ENCODE assay signal across 9 cellular contexts in genomic region chr13:99311137-99311536, GRCh38. TPM values are rescaled to one million over a fixed set of nuclear protein-coding genes. Genes with fewer than 3 reads are reported as not detected.
A peak's percentile ranks its signal among the peaks of the same experiment; 100 is the strongest.
DNase-seq lines count a peak whose midpoint lies in the region; ATAC-seq and TF ChIP-seq lines count a peak whose summit lies in the region.
"Had no signal": no experiment of that assay in that cellular context is flagged by ENCODE, and none has a peak within 500 bp of the region (broad histone marks: within the 10 kb centered on the region; RNA-seq: fewer than 3 reads in every experiment).

No MANE protein-coding gene starts in this region.

- no peak for ATAC-seq in activated T-cell treated with anti-CD3 and anti-CD28 coated beads, Interleukin-2, amount 50 U/mL, for 72 hours (replicated peaks in 1 of 2)
- no peak for ATAC-seq in GM18505 (IDR thresholded peaks at IDR 0.05; ENCODE audit: unreplicated experiment)

- TF ChIP-seq POLR2A in GM18505 (IDR thresholded peaks at IDR 0.05; ENCODE audit: borderline replicate concordance, extremely low read depth, insufficient read depth, insufficient read length) = no peak

- peaks cover 13 to 15% of the 10 kb centered on the region in 2 donors for H3K36me3 Mint-ChIP-seq in activated T-cell treated with anti-CD3 and anti-CD28 coated beads, Interleukin-2, amount 50 U/mL, for 72 hours (ENCODE audit: insufficient read depth in 2 of 2)

- no peaks in the 10 kb centered on the region for H3K9me3 Mint-ChIP-seq in activated T-cell treated with anti-CD3 and anti-CD28 coated beads, Interleukin-2, amount 50 U/mL, for 72 hours

- no peak overlapping the region for H3K4me3 ChIP-seq in AG04450 (ENCODE audit: low read depth, low read length)

- intact Hi-C loops in posterior vena cava (cut with DNase I) = no loop called here

- CTCF ChIA-PET in AG04450 (lab: Charles Lee) = interaction anchor here (0.5 to 2.9 kb wide), 3 partner anchors 41 to 264 kb away, joined by 3 to 12 read pairs (median 4); no protein-coding TSS in a partner anchor

- peak overlapping the region; percentile 43 for H3K27ac ChIP-seq in AG04450 (ENCODE audit: low read depth, low read length)

- H3K9me3 ChIP-seq in AG04450 (ENCODE audit: control insufficient read depth, insufficient read depth, low read length) = no peaks in the 10 kb centered on the region

- H3K4me1 Mint-ChIP-seq in activated T-cell treated with anti-CD3 and anti-CD28 coated beads, Interleukin-2, amount 50 U/mL, for 72 hours (ENCODE audit: low read depth) = peaks cover 90% of the 10 kb centered on the region

- no peak for TF ChIP-seq CTCF in AG04450 (IDR thresholded peaks at IDR 0.05; ENCODE audit: low read depth, low read length)

- H3K27ac Mint-ChIP-seq in activated T-cell treated with anti-CD3 and anti-CD28 coated beads, Interleukin-2, amount 50 U/mL, for 72 hours = peak overlapping the region; percentile 98

- H3K4me3 Mint-ChIP-seq in activated T-cell treated with anti-CD3 and anti-CD28 coated beads, Interleukin-2, amount 50 U/mL, for 72 hours = peak overlapping the region; percentile 49 to 76

- POLR2A ChIA-PET in AG04450 (lab: Yijun Ruan, JAX) = interaction anchor here (0.9 kb wide), 1 partner anchor 10 kb away, joined by 3 read pairs; no protein-coding TSS in a partner anchor

- DNase-seq in AG04450 (ENCODE audit: low read depth, low spot score) = no peak
- peak; percentile 73 for DNase-seq in HCEC 1CT
- DNase-seq in activated T-cell treated with anti-CD3 and anti-CD28 coated beads, Interleukin-2, amount 50 U/mL, for 72 hours = peak; percentile 34 to 51
- peak; percentile 44 for DNase-seq in left kidney (ENCODE audit: low read depth, low spot score)
- no peak for DNase-seq in HT-29 (ENCODE audit: low spot score)
- no peak for DNase-seq in nucleus accumbens (lab: John Stamatoyannopoulos, UW)
- DNase-seq in posterior vena cava (ENCODE audit: low spot score) = no peak

- no peaks in the 10 kb centered on the region for H3K27me3 Mint-ChIP-seq in activated T-cell treated with anti-CD3 and anti-CD28 coated beads, Interleukin-2, amount 50 U/mL, for 72 hours (ENCODE audit: low read depth)

- H3K27me3 ChIP-seq in AG04450 (ENCODE audit: control insufficient read depth, insufficient read depth, low read length) = no peaks in the 10 kb centered on the region

RNA-seq across cellular contexts. Expression of gene GPR183, which starts 3.9 kb away (rescaled TPM):
- polyA plus RNA-seq in AG04450 (2011; rRNA removed) = 0.06 TPM in 1 of 2 replicates, not detected in the other
- polyA minus RNA-seq in AG04450 (2011; rRNA and poly(A)+ RNA removed) = not detected in 2 replicates
- total RNA-seq in activated T-cell treated with anti-CD3 and anti-CD28 coated beads, Interleukin-2, amount 50 U/mL, for 72 hours = 10 to 100 TPM; 32.8 to 57.5 TPM
- not detected in 2 replicates for total RNA-seq in HT-29 (2014; rRNA removed; shearing (Covaris generic))
- total RNA-seq in posterior vena cava = 10 to 100 TPM; 12.1 to 14.7 TPM

RNA-seq across cellular contexts. Expression of gene GPR18, which starts 53.0 kb away (rescaled TPM):
- not detected in 2 replicates for polyA plus RNA-seq in AG04450 (2011; rRNA removed)
- polyA minus RNA-seq in AG04450 (2011; rRNA and poly(A)+ RNA removed) = not detected in 2 replicates
- total RNA-seq in activated T-cell treated with anti-CD3 and anti-CD28 coated beads, Interleukin-2, amount 50 U/mL, for 72 hours = 10 to 100 TPM; 12.4 to 17.3 TPM
- not detected in 2 replicates for total RNA-seq in HT-29 (2014; rRNA removed; shearing (Covaris generic))
- not detected for total RNA-seq in posterior vena cava
- polyA plus RNA-seq: BJ had no signal

Comparison
In these comparisons a context has a peak if more than half of its experiments do, and no peak if none do; other contexts are left out.
1. DNase-seq: peak in HCEC 1CT (single experiment), activated T-cell treated with anti-CD3 and anti-CD28 coated beads, Interleukin-2, amount 50 U/mL, for 72 hours (2 of 2) and left kidney (single experiment); none in AG04450 (single experiment), HT-29 (single experiment), nucleus accumbens (0 of 56) and posterior vena cava (single experiment).
2. RNA of gene GPR183, which starts 3.9 kb away (total RNA-seq): 32.8 to 57.5 TPM in activated T-cell treated with anti-CD3 and anti-CD28 coated beads, Interleukin-2, amount 50 U/mL, for 72 hours and 12.1 to 14.7 TPM in posterior vena cava; not detected in HT-29; every median in the first group is over 10 times any median in the second.
3. RNA of gene GPR18, which starts 53.0 kb away (total RNA-seq): 12.4 to 17.3 TPM in activated T-cell treated with anti-CD3 and anti-CD28 coated beads, Interleukin-2, amount 50 U/mL, for 72 hours; not detected in posterior vena cava and not detected in HT-29; every median in the first group is over 10 times any median in the second.